Comparison of ENCODE assay signal across 7 cellular contexts in the genomic region with DNA sequence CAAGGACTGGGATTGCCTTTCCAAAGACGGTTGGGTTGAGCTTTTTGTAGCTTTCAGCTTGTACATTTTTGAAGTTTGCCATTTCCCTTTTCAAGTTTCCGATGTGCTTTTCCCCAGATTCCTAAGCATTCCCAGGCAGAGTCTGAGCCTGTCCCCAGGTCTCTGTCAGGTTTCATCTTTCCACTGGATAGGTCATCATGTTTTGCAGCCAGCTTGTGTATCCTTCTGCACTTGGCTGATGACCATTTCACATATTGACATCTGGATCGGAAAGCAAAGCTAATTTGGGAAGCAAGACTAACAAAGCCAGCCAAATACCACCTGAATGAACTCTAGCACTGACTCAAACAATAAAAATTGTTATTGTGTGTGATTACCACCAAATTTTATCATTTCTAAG.
"Had no signal": no experiment of that assay in that cellular context is flagged by ENCODE, and none has a peak within 500 bp of the region (broad histone marks: within the 10 kb centered on the region; RNA-seq: fewer than 3 reads in every experiment).

No MANE protein-coding gene starts in this region.

- FAIRE-seq: HepG2 had no signal

- H3K9me3 ChIP-seq: HAP-1 had no signal

- H3K4me2 ChIP-seq: GM23338 had no signal

- ATAC-seq: GM23338, HCT116, HepG2 had no signal

- H3K36me3 ChIP-seq: HAP-1 had no signal

- DNase-seq: H7, KBM-7 had no signal

- H3K27ac ChIP-seq: HL-60 had no signal

- H3K4me1 ChIP-seq: HAP-1 had no signal

- H3K4me3 ChIP-seq: GM23338, HAP-1 had no signal
